ENCODE assay signal across 19 cellular contexts in genomic region chr4:55500072-55500471, GRCh38.
DNase-seq lines count a peak whose midpoint lies in the region; ATAC-seq lines count a peak whose summit lies in the region.
"Had no signal": no experiment of that assay in that cellular context is flagged by ENCODE, and none has a peak within 500 bp of the region (broad histone marks: within the 10 kb centered on the region; RNA-seq: fewer than 3 reads in every experiment).

No MANE protein-coding gene starts in this region.

- DNase-seq in NCI-H82 (lab: John Stamatoyannopoulos, UW) = no peak
- no peak for DNase-seq in LoVo (ENCODE audit: low spot score)
- DNase-seq in AG08395 (ENCODE audit: low spot score) = no peak
- DNase-seq: activated CD4-positive, alpha-beta T cell treated with anti-CD3 and anti-CD28 coated beads, Interleukin-2, amount 10 ng/mL, durations not matched to agents 24 days and 14 days; activated effector memory CD4-positive, alpha-beta T cell treated with anti-CD3 and anti-CD28 coated beads, Interleukin-2, amount 50 U/mL, for 16 hours; adrenal gland; cortex of kidney; GDM1; NCI-H1417 treated with DMSO at 0.1 percent for 48 hours; NCI-H2171 treated with DMSO at 0.1 percent for 48 hours; NCI-H748 treated with DMSO at 0.1 percent for 48 hours; OCI-M1; Right ventricle myocardium superior; stimulated activated CD4-positive, alpha-beta T cell treated with anti-CD3 and anti-CD28 coated beads, Interleukin-12 subunit alpha, Interleukin-12 subunit beta, amount 100 ng/mL, for 4 hours had no signal

- ATAC-seq in GM18517 (IDR thresholded peaks at IDR 0.05; ENCODE audit: unreplicated experiment) = peak; percentile 70
- ATAC-seq in GM21515 (IDR thresholded peaks at IDR 0.05; ENCODE audit: unreplicated experiment) = peak; percentile 90
- ATAC-seq in HG02870 (IDR thresholded peaks at IDR 0.05; ENCODE audit: unreplicated experiment) = peak; percentile 66
- ATAC-seq in HG03571 (IDR thresholded peaks at IDR 0.05; ENCODE audit: unreplicated experiment) = peak; percentile 66
- no peak for ATAC-seq in GM18511 (IDR thresholded peaks at IDR 0.05; ENCODE audit: unreplicated experiment)
